In genomic region chr22:41021039-41021654, GRCh38 we compare ENCODE assay signal across 7 cellular contexts.
A peak's percentile ranks its signal among the peaks of the same experiment; 100 is the strongest.
DNase-seq lines count a peak whose midpoint lies in the region; ATAC-seq and TF ChIP-seq lines count a peak whose summit lies in the region.

No MANE protein-coding gene starts in this region.

- H3K4me3 ChIP-seq in HAP-1 (peak overlapping the region; percentile 52), SK-N-MC (peak overlapping the region; percentile 90), esophagus muscularis mucosa (peak overlapping the region; percentile 70 to 88 (median 77)), neutrophil (ENCODE audit: low read depth in 1 of 2, low read length in 1 of 2) (peak overlapping the region; percentile 79 to 95)

- no peak for TF ChIP-seq POLR2A in esophagus muscularis mucosa (IDR thresholded peaks at IDR 0.05; ENCODE audit: low read depth)

- no peak for TF ChIP-seq CTCF in esophagus muscularis mucosa (IDR thresholded peaks at IDR 0.05)
- TF ChIP-seq CTCF in neutrophil (IDR thresholded peaks at IDR 0.05), result no peak
- TF ChIP-seq CTCF in GM13976 (IDR thresholded peaks at IDR 0.05; ENCODE audit: borderline replicate concordance, control extremely low read depth, extremely low read depth, insufficient read depth, missing control alignments), result no peak

- H3K36me3 ChIP-seq in HAP-1 (replicated peaks) (0 out of 2 replicates have a peak, but pooled peaks cover 2% of the 10 kb centered on the region), SK-N-MC (ENCODE audit: insufficient read depth, low read length) (no peaks in the 10 kb centered on the region), esophagus muscularis mucosa (no peaks in the 10 kb centered on the region), neutrophil (no peaks in the 10 kb centered on the region)

- H3K4me1 ChIP-seq in HAP-1 (peaks cover 18% of the 10 kb centered on the region), esophagus muscularis mucosa (peaks cover 10 to 21% (median 20%) of the 10 kb centered on the region in 4 donors), neutrophil (ENCODE audit: control insufficient read depth in 1 of 2, insufficient read depth in 1 of 2, low read depth in 1 of 2, low read length in 1 of 2) (peaks cover 21 to 38% of the 10 kb centered on the region in 2 experiments)

- intact Hi-C loops in esophagus muscularis mucosa (cut with DNase I), result no loop called here

- DNase-seq in HAP-1 (ENCODE audit: low spot score in 2 of 2) (peak in 1 of 2 experiments; percentile 34), SK-N-MC (ENCODE audit: low read depth, low spot score) (no peak), esophagus muscularis mucosa (ENCODE audit: extremely low spot score) (no peak), NCI-H1092 (lab: John Stamatoyannopoulos, UW) (no peak), GM13976 (ENCODE audit: low spot score) (no peak)

- H3K9ac ChIP-seq in SK-N-MC (ENCODE audit: insufficient read length), result peak overlapping the region; percentile 97

- H3K9me3 ChIP-seq in HAP-1 (no peaks in the 10 kb centered on the region), SK-N-MC (ENCODE audit: low read depth, low read length) (no peaks in the 10 kb centered on the region), esophagus muscularis mucosa (no peaks in the 10 kb centered on the region), neutrophil (no peaks in the 10 kb centered on the region)

- no peak for ATAC-seq in HG03469 (IDR thresholded peaks at IDR 0.05; ENCODE audit: unreplicated experiment)

- in situ Hi-C loops in HAP-1 (cut with MboI; ENCODE audit: low sequenced_read_pairs) (no loop called here), GM13976 (cut with MboI; ENCODE audit: low sequenced_read_pairs, unreplicated experiment) (no loop called here)

- WGBS in esophagus muscularis mucosa, result 32% methylated on average over 17 of the region's 20 CpGs

- H3K27me3 ChIP-seq in HAP-1 (ENCODE audit: low read depth) (no peaks in the 10 kb centered on the region), esophagus muscularis mucosa (no peaks in the 10 kb centered on the region), neutrophil (no peaks in the 10 kb centered on the region)

- TF ChIP-seq EP300 in esophagus muscularis mucosa (IDR thresholded peaks at IDR 0.05), result no peak

- H3K27ac ChIP-seq in SK-N-MC (peak overlapping the region; percentile 97), esophagus muscularis mucosa (replicated peaks in 1 of 4) (peak overlapping the region; percentile 97 to 99 (median 98)), neutrophil (peak overlapping the region; percentile 98)
